ENCODE assay signal across 2 cellular contexts in the genomic region with DNA sequence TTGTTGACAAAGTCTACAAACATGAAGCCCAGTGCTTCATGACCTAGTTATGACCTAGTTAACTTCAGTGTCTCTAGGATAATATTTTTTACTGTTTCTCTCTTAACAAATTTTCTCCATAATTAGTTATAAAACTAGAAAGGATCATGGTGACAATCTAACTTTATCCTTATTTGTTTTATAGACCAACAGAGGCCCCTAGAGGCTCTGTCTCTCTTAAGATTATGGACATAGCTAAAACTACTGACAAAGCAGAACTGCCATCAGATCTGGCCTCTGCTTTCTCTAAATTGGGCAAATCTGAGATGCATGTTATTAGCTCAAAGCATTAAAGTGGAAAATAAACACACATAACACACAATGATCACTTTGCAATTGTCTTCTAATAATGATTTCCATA.
TF ChIP-seq lines count a peak whose summit lies in the region.

No MANE protein-coding gene starts in this region.

TF ChIP-seq in SK-N-SH, 30 proteins besides CTCF, POLR2A, EP300 and RAD21 (continued from another document):
- TF ChIP-seq EZH2phosphoT487 (IDR thresholded peaks at IDR 0.05; ENCODE audit: borderline replicate concordance, low read depth), result no peak
TF ChIP-seq in SK-N-SH: peak in this region for 0.

TF ChIP-seq in SK-N-SH treated with all-trans-retinoic acid at 6 μM for 48 hours, 23 proteins besides CTCF, POLR2A, EP300 and RAD21 (continued from another document):
- TF ChIP-seq, protein P1, sequence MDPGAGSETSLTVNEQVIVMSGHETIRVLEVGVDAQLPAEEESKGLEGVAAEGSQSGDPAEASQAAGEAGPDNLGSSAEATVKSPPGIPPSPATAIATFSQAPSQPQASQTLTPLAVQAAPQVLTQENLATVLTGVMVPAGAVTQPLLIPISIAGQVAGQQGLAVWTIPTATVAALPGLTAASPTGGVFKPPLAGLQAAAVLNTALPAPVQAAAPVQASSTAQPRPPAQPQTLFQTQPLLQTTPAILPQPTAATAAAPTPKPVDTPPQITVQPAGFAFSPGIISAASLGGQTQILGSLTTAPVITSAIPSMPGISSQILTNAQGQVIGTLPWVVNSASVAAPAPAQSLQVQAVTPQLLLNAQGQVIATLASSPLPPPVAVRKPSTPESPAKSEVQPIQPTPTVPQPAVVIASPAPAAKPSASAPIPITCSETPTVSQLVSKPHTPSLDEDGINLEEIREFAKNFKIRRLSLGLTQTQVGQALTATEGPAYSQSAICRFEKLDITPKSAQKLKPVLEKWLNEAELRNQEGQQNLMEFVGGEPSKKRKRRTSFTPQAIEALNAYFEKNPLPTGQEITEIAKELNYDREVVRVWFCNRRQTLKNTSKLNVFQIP (CRISPR knock-in tag; IDR thresholded peaks at IDR 0.05; ENCODE audit: borderline replicate concordance, low read depth), result no peak
- TF ChIP-seq ZFP3 (CRISPR knock-in tag; IDR thresholded peaks at IDR 0.05) (no peak), ESRRG (CRISPR knock-in tag; IDR thresholded peaks at IDR 0.05) (no peak), GLIS3 (CRISPR knock-in tag; IDR thresholded peaks at IDR 0.05) (no peak), TCF4 (CRISPR knock-in tag; IDR thresholded peaks at IDR 0.05; ENCODE audit: borderline replicate concordance) (no peak), CSDC2 (CRISPR knock-in tag; IDR thresholded peaks at IDR 0.05) (no peak), TOX (CRISPR knock-in tag; IDR thresholded peaks at IDR 0.05; ENCODE audit: borderline replicate concordance) (no peak), PPARA (CRISPR knock-in tag; IDR thresholded peaks at IDR 0.05; ENCODE audit: borderline replicate concordance) (no peak), RARB (CRISPR knock-in tag; IDR thresholded peaks at IDR 0.05) (no peak), SNAI2 (CRISPR knock-in tag; IDR thresholded peaks at IDR 0.05) (no peak), ISL1 (CRISPR knock-in tag; IDR thresholded peaks at IDR 0.05) (no peak)
- TF ChIP-seq, protein P2, sequence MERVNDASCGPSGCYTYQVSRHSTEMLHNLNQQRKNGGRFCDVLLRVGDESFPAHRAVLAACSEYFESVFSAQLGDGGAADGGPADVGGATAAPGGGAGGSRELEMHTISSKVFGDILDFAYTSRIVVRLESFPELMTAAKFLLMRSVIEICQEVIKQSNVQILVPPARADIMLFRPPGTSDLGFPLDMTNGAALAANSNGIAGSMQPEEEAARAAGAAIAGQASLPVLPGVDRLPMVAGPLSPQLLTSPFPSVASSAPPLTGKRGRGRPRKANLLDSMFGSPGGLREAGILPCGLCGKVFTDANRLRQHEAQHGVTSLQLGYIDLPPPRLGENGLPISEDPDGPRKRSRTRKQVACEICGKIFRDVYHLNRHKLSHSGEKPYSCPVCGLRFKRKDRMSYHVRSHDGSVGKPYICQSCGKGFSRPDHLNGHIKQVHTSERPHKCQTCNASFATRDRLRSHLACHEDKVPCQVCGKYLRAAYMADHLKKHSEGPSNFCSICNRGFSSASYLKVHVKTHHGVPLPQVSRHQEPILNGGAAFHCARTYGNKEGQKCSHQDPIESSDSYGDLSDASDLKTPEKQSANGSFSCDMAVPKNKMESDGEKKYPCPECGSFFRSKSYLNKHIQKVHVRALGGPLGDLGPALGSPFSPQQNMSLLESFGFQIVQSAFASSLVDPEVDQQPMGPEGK (CRISPR knock-in tag; IDR thresholded peaks at IDR 0.05; ENCODE audit: borderline replicate concordance), result no peak
- TF ChIP-seq, protein P3, sequence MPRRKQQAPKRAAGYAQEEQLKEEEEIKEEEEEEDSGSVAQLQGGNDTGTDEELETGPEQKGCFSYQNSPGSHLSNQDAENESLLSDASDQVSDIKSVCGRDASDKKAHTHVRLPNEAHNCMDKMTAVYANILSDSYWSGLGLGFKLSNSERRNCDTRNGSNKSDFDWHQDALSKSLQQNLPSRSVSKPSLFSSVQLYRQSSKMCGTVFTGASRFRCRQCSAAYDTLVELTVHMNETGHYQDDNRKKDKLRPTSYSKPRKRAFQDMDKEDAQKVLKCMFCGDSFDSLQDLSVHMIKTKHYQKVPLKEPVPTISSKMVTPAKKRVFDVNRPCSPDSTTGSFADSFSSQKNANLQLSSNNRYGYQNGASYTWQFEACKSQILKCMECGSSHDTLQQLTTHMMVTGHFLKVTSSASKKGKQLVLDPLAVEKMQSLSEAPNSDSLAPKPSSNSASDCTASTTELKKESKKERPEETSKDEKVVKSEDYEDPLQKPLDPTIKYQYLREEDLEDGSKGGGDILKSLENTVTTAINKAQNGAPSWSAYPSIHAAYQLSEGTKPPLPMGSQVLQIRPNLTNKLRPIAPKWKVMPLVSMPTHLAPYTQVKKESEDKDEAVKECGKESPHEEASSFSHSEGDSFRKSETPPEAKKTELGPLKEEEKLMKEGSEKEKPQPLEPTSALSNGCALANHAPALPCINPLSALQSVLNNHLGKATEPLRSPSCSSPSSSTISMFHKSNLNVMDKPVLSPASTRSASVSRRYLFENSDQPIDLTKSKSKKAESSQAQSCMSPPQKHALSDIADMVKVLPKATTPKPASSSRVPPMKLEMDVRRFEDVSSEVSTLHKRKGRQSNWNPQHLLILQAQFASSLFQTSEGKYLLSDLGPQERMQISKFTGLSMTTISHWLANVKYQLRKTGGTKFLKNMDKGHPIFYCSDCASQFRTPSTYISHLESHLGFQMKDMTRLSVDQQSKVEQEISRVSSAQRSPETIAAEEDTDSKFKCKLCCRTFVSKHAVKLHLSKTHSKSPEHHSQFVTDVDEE (CRISPR knock-in tag; IDR thresholded peaks at IDR 0.05), result no peak
- TF ChIP-seq, protein P4, sequence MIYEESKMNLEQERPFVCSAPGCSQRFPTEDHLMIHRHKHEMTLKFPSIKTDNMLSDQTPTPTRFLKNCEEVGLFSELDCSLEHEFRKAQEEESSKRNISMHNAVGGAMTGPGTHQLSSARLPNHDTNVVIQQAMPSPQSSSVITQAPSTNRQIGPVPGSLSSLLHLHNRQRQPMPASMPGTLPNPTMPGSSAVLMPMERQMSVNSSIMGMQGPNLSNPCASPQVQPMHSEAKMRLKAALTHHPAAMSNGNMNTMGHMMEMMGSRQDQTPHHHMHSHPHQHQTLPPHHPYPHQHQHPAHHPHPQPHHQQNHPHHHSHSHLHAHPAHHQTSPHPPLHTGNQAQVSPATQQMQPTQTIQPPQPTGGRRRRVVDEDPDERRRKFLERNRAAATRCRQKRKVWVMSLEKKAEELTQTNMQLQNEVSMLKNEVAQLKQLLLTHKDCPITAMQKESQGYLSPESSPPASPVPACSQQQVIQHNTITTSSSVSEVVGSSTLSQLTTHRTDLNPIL (CRISPR knock-in tag; IDR thresholded peaks at IDR 0.05; ENCODE audit: low read depth), result no peak
